ENCODE assay signal across 1 cellular context in the genomic region with DNA sequence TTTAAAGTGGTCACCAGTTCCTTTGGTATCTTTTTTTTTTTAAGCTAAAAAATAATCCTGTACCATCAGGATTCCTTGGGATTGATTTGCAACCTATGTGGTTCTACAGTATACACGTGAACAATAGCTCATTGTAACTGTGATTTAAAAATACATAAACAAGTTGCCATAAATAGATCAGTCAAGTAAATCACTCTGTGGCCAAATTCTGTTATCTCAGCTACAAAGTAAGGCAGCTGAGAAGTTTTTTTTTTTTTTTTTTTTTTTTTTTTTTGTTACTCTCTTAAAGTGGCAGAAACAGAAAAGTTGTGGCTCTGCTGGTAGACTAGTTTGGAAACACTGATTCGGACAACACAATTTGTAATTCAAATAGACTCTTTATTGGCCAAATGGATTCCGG.
TF ChIP-seq lines count a peak whose summit lies in the region.

No MANE protein-coding gene starts in this region.

TF ChIP-seq in HCT116, 20 proteins besides CTCF, POLR2A, EP300 and RAD21 (continued from another document):
- TF ChIP-seq, protein P1, sequence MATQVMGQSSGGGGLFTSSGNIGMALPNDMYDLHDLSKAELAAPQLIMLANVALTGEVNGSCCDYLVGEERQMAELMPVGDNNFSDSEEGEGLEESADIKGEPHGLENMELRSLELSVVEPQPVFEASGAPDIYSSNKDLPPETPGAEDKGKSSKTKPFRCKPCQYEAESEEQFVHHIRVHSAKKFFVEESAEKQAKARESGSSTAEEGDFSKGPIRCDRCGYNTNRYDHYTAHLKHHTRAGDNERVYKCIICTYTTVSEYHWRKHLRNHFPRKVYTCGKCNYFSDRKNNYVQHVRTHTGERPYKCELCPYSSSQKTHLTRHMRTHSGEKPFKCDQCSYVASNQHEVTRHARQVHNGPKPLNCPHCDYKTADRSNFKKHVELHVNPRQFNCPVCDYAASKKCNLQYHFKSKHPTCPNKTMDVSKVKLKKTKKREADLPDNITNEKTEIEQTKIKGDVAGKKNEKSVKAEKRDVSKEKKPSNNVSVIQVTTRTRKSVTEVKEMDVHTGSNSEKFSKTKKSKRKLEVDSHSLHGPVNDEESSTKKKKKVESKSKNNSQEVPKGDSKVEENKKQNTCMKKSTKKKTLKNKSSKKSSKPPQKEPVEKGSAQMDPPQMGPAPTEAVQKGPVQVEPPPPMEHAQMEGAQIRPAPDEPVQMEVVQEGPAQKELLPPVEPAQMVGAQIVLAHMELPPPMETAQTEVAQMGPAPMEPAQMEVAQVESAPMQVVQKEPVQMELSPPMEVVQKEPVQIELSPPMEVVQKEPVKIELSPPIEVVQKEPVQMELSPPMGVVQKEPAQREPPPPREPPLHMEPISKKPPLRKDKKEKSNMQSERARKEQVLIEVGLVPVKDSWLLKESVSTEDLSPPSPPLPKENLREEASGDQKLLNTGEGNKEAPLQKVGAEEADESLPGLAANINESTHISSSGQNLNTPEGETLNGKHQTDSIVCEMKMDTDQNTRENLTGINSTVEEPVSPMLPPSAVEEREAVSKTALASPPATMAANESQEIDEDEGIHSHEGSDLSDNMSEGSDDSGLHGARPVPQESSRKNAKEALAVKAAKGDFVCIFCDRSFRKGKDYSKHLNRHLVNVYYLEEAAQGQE (IDR thresholded peaks at IDR 0.05; ENCODE audit: low read depth): no peak
- TF ChIP-seq SP1 (IDR thresholded peaks at IDR 0.05; ENCODE audit: low read depth) (no peak), POLR2AphosphoS5 (IDR thresholded peaks at IDR 0.05; ENCODE audit: low read depth, low read length) (no peak), TCF7L2 (IDR thresholded peaks at IDR 0.05; ENCODE audit: borderline replicate concordance, extremely low read depth, insufficient read depth, insufficient read length) (no peak), ZFX (IDR thresholded peaks at IDR 0.05) (no peak), YY1 (IDR thresholded peaks at IDR 0.05; ENCODE audit: extremely low read depth, insufficient replicate concordance, low read depth, low read length) (no peak), CBX3 (IDR thresholded peaks at IDR 0.05; ENCODE audit: low read depth) (no peak)
- TF ChIP-seq, protein P2, sequence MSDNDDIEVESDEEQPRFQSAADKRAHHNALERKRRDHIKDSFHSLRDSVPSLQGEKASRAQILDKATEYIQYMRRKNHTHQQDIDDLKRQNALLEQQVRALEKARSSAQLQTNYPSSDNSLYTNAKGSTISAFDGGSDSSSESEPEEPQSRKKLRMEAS (IDR thresholded peaks at IDR 0.05): no peak
